ENCODE assay signal across 8 cellular contexts in the genomic region with DNA sequence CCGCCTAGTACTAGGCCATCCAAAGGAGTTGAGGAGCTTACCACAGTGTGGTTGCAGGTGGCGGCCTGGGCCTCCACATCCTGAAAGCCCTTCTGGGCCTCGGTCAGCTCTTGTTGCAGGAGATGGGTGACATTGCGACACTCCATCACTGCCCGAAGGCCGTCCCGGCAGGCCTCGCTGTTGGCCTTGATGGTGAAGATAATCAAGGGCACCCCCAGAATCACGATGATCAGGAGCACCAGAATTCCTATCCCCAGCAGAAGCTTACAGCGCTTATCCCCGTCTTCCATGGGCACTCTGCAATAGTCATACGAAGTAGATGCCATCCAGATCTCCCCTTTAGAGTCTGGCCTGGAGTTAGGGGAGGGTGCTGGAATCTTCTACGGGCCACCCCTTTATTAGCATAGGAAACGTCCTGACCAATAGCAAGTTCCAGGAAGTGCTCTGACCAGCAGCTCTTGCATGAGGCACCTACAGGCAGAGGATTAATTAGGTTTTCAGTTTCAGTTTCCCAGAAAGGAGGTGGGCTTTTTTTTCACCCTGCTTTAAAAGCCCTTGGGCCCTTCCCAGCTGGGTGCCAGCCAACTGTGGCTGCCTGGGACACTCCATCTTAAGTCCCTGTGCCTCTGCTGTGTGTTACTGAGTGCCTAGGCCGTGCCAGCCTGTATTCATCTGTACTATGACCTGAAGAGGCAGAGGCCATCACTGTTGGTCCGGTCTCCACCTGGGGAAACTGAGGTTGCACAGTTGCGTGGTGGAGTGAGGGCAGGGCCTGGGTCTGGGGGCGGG. TPM values are rescaled to one million over a fixed set of nuclear protein-coding genes. Genes with fewer than 3 reads are reported as not detected.
DNase-seq lines count a peak whose midpoint lies in the region; ATAC-seq and TF ChIP-seq lines count a peak whose summit lies in the region.

A gene with protein sequence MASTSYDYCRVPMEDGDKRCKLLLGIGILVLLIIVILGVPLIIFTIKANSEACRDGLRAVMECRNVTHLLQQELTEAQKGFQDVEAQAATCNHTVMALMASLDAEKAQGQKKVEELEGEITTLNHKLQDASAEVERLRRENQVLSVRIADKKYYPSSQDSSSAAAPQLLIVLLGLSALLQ (minus strand): TSS at position 381 of the 789 bp plus-strand sequence. CDS start 55 bp downstream, at position 326.

- CTCF ChIA-PET in GM10248 (lab: Yijun Ruan, JAX), result interaction anchor here (0.8 to 2.2 kb wide), 11 partner anchors 9 to 101 kb away, joined by 3 to 7 read pairs (median 4); partner anchors contain the start of gene MVB12A

- TF ChIP-seq EP300 in tibial nerve (IDR thresholded peaks at IDR 0.05), result peak in 1 of 2 donors; percentile 49

- TF ChIP-seq POLR2A in tibial nerve (IDR thresholded peaks at IDR 0.05), result peak in 1 of 2 donors; percentile 68

- H3K27ac ChIP-seq in Karpas-422 (ENCODE audit: low read length) (peak within 1 kb of the TSS; percentile 96), tibial nerve (peak within 1 kb of the TSS; percentile 64 to 83 (median 78))

- H3K36me3 ChIP-seq in Karpas-422 (ENCODE audit: insufficient read depth, low read length) (peaks cover 12% of the 10 kb centered on the region), tibial nerve (no peaks in the 10 kb centered on the region)

- 0 out of 2 replicates have a peak within 1 kb of the TSS, but pooled peaks have one; percentile 23 for H2AFZ ChIP-seq in Karpas-422 (ENCODE audit: low read length)

- DNase-seq in GM10248 (ENCODE audit: extremely low spot score) (peak; percentile 93), Karpas-422 (peak; percentile 96), endothelial cell (ENCODE audit: low spot score) (no peak), tibial nerve (ENCODE audit: low spot score in 2 of 2) (peak; percentile 27 to 48), NCI-H510A treated with DMSO at 0.1 percent for 48 hours (lab: John Stamatoyannopoulos, UW) (no peak)
- DNase-seq in activated CD4-positive, alpha-beta T cell treated with anti-CD3 and anti-CD28 coated beads, Interleukin-2, amount 10 ng/mL, durations not matched to agents 24 days and 14 days, result peak; percentile 88

- peaks cover 52% of the 10 kb centered on the region for H3K79me2 ChIP-seq in Karpas-422 (ENCODE audit: low read length)

- H3K9me3 ChIP-seq in Karpas-422 (ENCODE audit: low read length) (no peaks in the 10 kb centered on the region), mononuclear cell (ENCODE audit: low read depth, low read length) (no peaks in the 10 kb centered on the region), tibial nerve (no peaks in the 10 kb centered on the region)

- peak within 1 kb of the TSS; percentile 89 for H3K4me2 ChIP-seq in Karpas-422 (ENCODE audit: low read depth, low read length, poor library complexity, severe bottlenecking)

- peak within 1 kb of the TSS; percentile 79 for H3K4me3 ChIP-seq in Karpas-422 (ENCODE audit: low read length)
- H3K4me3 ChIP-seq in mononuclear cell (ENCODE audit: low read length), result peak within 1 kb of the TSS; percentile 57
- peak within 1 kb of the TSS; percentile 27 to 49 (median 36) for H3K4me3 ChIP-seq in tibial nerve

- ATAC-seq in GM21786 (IDR thresholded peaks at IDR 0.05; ENCODE audit: unreplicated experiment), result peak; percentile 75

- peaks cover 33% of the 10 kb centered on the region for H3K4me1 Mint-ChIP-seq in activated CD4-positive, alpha-beta T cell treated with anti-CD3 and anti-CD28 coated beads, Interleukin-2, amount 10 ng/mL, durations not matched to agents 24 days and 14 days
- peaks cover 34% of the 10 kb centered on the region for H3K4me1 Mint-ChIP-seq in endothelial cell (ENCODE audit: unreplicated experiment)

- no peaks in the 10 kb centered on the region for H3K9me3 Mint-ChIP-seq in activated CD4-positive, alpha-beta T cell treated with anti-CD3 and anti-CD28 coated beads, Interleukin-2, amount 10 ng/mL, durations not matched to agents 24 days and 14 days
- no peaks in the 10 kb centered on the region for H3K9me3 Mint-ChIP-seq in endothelial cell (ENCODE audit: unreplicated experiment)

- H3K9me2 ChIP-seq in Karpas-422 (replicated peaks; ENCODE audit: insufficient read depth, low read length), result no peaks in the 10 kb centered on the region

- H3K27ac Mint-ChIP-seq in activated CD4-positive, alpha-beta T cell treated with anti-CD3 and anti-CD28 coated beads, Interleukin-2, amount 10 ng/mL, durations not matched to agents 24 days and 14 days, result peak within 1 kb of the TSS; percentile 91
- peak within 1 kb of the TSS; percentile 72 for H3K27ac Mint-ChIP-seq in endothelial cell (ENCODE audit: unreplicated experiment)

- peaks cover 29% of the 10 kb centered on the region for H3K36me3 Mint-ChIP-seq in activated CD4-positive, alpha-beta T cell treated with anti-CD3 and anti-CD28 coated beads, Interleukin-2, amount 10 ng/mL, durations not matched to agents 24 days and 14 days (ENCODE audit: low read depth)
- peaks cover 4% of the 10 kb centered on the region for H3K36me3 Mint-ChIP-seq in endothelial cell (ENCODE audit: low read depth, unreplicated experiment)

- H3K9ac ChIP-seq in Karpas-422 (ENCODE audit: low read length), result peak within 1 kb of the TSS; percentile 91

- POLR2A ChIA-PET in GM10248 (lab: Yijun Ruan, JAX), result interaction anchor here (0.5 to 2.5 kb wide), 7 partner anchors 9 to 167 kb away, joined by 3 to 10 read pairs (median 3); partner anchors contain the start of genes DDA1 and MVB12A

- no peaks in the 10 kb centered on the region for H3K27me3 Mint-ChIP-seq in activated CD4-positive, alpha-beta T cell treated with anti-CD3 and anti-CD28 coated beads, Interleukin-2, amount 10 ng/mL, durations not matched to agents 24 days and 14 days
- peaks cover 6% of the 10 kb centered on the region for H3K27me3 Mint-ChIP-seq in endothelial cell (ENCODE audit: unreplicated experiment)

- intact Hi-C loops in activated CD4-positive, alpha-beta T cell treated with anti-CD3 and anti-CD28 coated beads, Interleukin-2, amount 10 ng/mL, durations not matched to agents 24 days and 14 days (cut with micrococcal nuclease), result loop anchor here (1.0 to 5.0 kb wide), 4 partner anchors 14 to 113 kb away; no protein-coding TSS in a partner anchor

- WGBS in tibial nerve, 2 donors, result 56% methylated on average over 14 of the region's 18 CpGs

- H3K4me3 Mint-ChIP-seq in activated CD4-positive, alpha-beta T cell treated with anti-CD3 and anti-CD28 coated beads, Interleukin-2, amount 10 ng/mL, durations not matched to agents 24 days and 14 days, result peak within 1 kb of the TSS; percentile 97
- peak within 1 kb of the TSS; percentile 88 for H3K4me3 Mint-ChIP-seq in endothelial cell (ENCODE audit: unreplicated experiment)

- no peaks in the 10 kb centered on the region for H3K27me3 ChIP-seq in Karpas-422 (ENCODE audit: low read length)
- no peaks in the 10 kb centered on the region for H3K27me3 ChIP-seq in mononuclear cell (ENCODE audit: insufficient read depth, low read length)
- peaks cover 0 to 18% of the 10 kb centered on the region in 2 donors for H3K27me3 ChIP-seq in tibial nerve

- peaks cover 3% of the 10 kb centered on the region; the same call in 1 of the 2 replicates for H4K20me1 ChIP-seq in Karpas-422 (ENCODE audit: insufficient read depth, low read depth, low read length)

- TF ChIP-seq CTCF in GM10248 (IDR thresholded peaks at IDR 0.05; ENCODE audit: control extremely low read depth, extremely low read depth, low read depth, missing control alignments), result no peak
- no peak for TF ChIP-seq CTCF in endothelial cell (IDR thresholded peaks at IDR 0.05; ENCODE audit: unreplicated experiment)
- TF ChIP-seq CTCF in tibial nerve (IDR thresholded peaks at IDR 0.05), result no peak

- H3K4me1 ChIP-seq in Karpas-422 (ENCODE audit: low read length) (peaks cover 37% of the 10 kb centered on the region), mononuclear cell (ENCODE audit: insufficient read depth, low read length) (peaks cover 33% of the 10 kb centered on the region), tibial nerve (peaks cover 0 to 29% (median 9%) of the 10 kb centered on the region in 4 donors)

RNA-seq across cellular contexts. Expression of the gene that starts here (rescaled TPM):
- 56.2 and 156 TPM in 2 replicates for total RNA-seq in Karpas-422 (2014; rRNA removed; shearing (Covaris generic); ENCODE audit: low replicate concordance)
- 151 and 153 TPM in 2 replicates for total RNA-seq in activated CD4-positive, alpha-beta T cell treated with anti-CD3 and anti-CD28 coated beads, Interleukin-2, amount 10 ng/mL, durations not matched to agents 24 days and 14 days
- total RNA-seq in endothelial cell (ENCODE audit: unreplicated experiment) (97.8 TPM), mononuclear cell (25.1 TPM), tibial nerve (10 to 100 TPM; 71.0 to 77.4 (median 72.2) TPM)

Comparison
In these comparisons a context has a peak if more than half of its experiments do, and no peak if none do; other contexts are left out.
1. DNase-seq: peak in GM10248 (single experiment), Karpas-422 (single experiment), activated CD4-positive, alpha-beta T cell treated with anti-CD3 and anti-CD28 coated beads, Interleukin-2, amount 10 ng/mL, durations not matched to agents 24 days and 14 days (single experiment) and tibial nerve (2 of 2); none in endothelial cell (single experiment) and NCI-H510A treated with DMSO at 0.1 percent for 48 hours (single experiment).
2. Peak in every context shown above with its lines, with median percentiles within 50 percentile points of each other: H3K4me3 ChIP-seq.